25 cellular contexts compared by ENCODE assay signal in the genomic region with DNA sequence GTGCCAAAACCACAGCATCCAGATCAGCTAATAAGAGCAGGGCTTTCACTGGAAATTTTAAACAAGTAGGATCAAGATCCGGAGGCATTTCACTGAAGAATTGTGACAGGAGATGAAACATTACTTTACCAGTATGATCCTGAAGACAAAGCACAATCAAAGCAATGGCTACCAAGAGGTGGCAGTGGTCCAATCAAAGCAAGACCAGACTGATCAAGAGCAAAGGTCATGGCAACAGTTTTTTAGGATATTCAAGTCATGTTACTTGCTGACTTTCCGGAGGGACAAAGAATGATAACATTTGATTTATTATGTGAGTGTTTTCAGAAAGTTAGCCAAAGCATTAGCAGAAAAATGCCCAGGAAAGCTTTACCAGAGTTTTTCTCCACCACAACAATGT.
"Had no signal": no experiment of that assay in that cellular context is flagged by ENCODE, and none has a peak within 500 bp of the region (broad histone marks: within the 10 kb centered on the region; RNA-seq: fewer than 3 reads in every experiment).

No MANE protein-coding gene starts in this region.

- H3K27ac ChIP-seq: colonic mucosa, gastrocnemius medialis, pancreas, suprapubic skin, transverse colon, upper lobe of right lung, vagina had no signal

- H3K4me2 ChIP-seq: smooth muscle cell had no signal

- H3K27me3 ChIP-seq: colonic mucosa, gastrocnemius medialis, pancreas, suprapubic skin, transverse colon, upper lobe of right lung, vagina had no signal

- H3K27ac Mint-ChIP-seq: dendritic cell treated with granulocyte-macrophage colony-stimulating factor and Interleukin-4, amounts not matched to agents 40 ng/mL and 50 ng/mL, for 4 days; effector memory CD8-positive, alpha-beta T cell; memory B cell; natural killer cell; stimulated activated naive CD8-positive, alpha-beta T cell treated with anti-CD3 and anti-CD28 coated beads, Interleukin-15, amount 100 ng/mL, for 72 hours had no signal

- H3K9me3 Mint-ChIP-seq: dendritic cell treated with granulocyte-macrophage colony-stimulating factor and Interleukin-4, amounts not matched to agents 40 ng/mL and 50 ng/mL, for 4 days; effector memory CD8-positive, alpha-beta T cell; natural killer cell; stimulated activated naive CD8-positive, alpha-beta T cell treated with anti-CD3 and anti-CD28 coated beads, Interleukin-15, amount 100 ng/mL, for 72 hours had no signal

- H3K36me3 ChIP-seq: colonic mucosa, gastrocnemius medialis, pancreas, suprapubic skin, transverse colon, upper lobe of right lung, vagina had no signal

- ATAC-seq: effector memory CD8-positive, alpha-beta T cell; gastrocnemius medialis; left ventricle myocardium superior; natural killer cell; pancreas; sciatic nerve; stimulated activated naive CD8-positive, alpha-beta T cell treated with anti-CD3 and anti-CD28 coated beads, Interleukin-15, amount 100 ng/mL, for 72 hours; upper lobe of right lung had no signal

- H3K4me1 ChIP-seq: colonic mucosa, gastrocnemius medialis, pancreas, suprapubic skin, upper lobe of right lung, vagina had no signal

- H3K36me3 Mint-ChIP-seq: memory B cell, natural killer cell had no signal

- H3K4me1 Mint-ChIP-seq: natural killer cell had no signal

- DNase-seq: colonic mucosa; effector memory CD8-positive, alpha-beta T cell; foreskin fibroblast; gastrocnemius medialis; head of caudate nucleus; left ventricle myocardium superior; natural killer cell; occipital lobe; pancreas; retina; stimulated activated CD4-positive, alpha-beta T cell treated with anti-CD3 and anti-CD28 coated beads, Interleukin-12 subunit alpha, Interleukin-12 subunit beta, amount 100 ng/mL, for 4 hours; stimulated activated CD4-positive, alpha-beta T cell treated with anti-CD3 and anti-CD28 coated beads, Interleukin-1b, Interleukin-23, amount 100 ng/mL, for 48 hours; stimulated activated CD4-positive, alpha-beta T cell treated with anti-CD3 and anti-CD28 coated beads, Interleukin-4, amount 100 ng/mL, for 1 hour; stimulated activated CD8-positive, alpha-beta memory T cell treated with anti-CD3 and anti-CD28 coated beads, Interleukin-4, amount 100 ng/mL, for 48 hours; stimulated activated naive CD4-positive, alpha-beta T cell; stimulated activated naive CD8-positive, alpha-beta T cell treated with anti-CD3 and anti-CD28 coated beads, Interleukin-15, amount 100 ng/mL, for 72 hours; transverse colon; upper lobe of right lung had no signal

- H3K27me3 Mint-ChIP-seq: effector memory CD8-positive, alpha-beta T cell; memory B cell; stimulated activated naive CD8-positive, alpha-beta T cell treated with anti-CD3 and anti-CD28 coated beads, Interleukin-15, amount 100 ng/mL, for 72 hours had no signal

- H3K4me3 Mint-ChIP-seq: dendritic cell treated with granulocyte-macrophage colony-stimulating factor and Interleukin-4, amounts not matched to agents 40 ng/mL and 50 ng/mL, for 4 days; effector memory CD8-positive, alpha-beta T cell; memory B cell; natural killer cell; stimulated activated naive CD8-positive, alpha-beta T cell treated with anti-CD3 and anti-CD28 coated beads, Interleukin-15, amount 100 ng/mL, for 72 hours had no signal

- H3K4me3 ChIP-seq: colonic mucosa, gastrocnemius medialis, lung, pancreas, smooth muscle cell, suprapubic skin, transverse colon, upper lobe of right lung, vagina had no signal

- H3K9me3 ChIP-seq: colonic mucosa, gastrocnemius medialis, pancreas, suprapubic skin, transverse colon, upper lobe of right lung, vagina had no signal
